ENCODE assay signal across 25 cellular contexts in the genomic region with DNA sequence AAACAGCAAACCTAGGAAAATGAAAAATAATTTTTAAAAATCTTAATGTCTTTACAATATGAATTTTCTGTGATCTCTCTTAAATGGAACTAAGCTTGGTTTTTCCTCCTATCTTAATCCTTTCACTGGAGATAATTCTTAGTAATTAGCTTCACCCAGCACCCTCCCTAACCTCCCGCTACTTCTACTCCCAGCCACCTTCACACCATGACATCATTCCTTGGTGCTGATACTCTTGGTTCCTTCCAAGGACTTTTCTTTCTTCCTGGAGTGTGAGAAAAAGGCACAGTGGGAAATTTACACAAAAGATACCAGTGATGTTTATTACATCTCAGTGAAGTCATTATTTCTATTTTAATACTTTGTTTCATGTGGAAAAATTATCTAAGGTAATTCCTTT. TPM values are rescaled to one million over a fixed set of nuclear protein-coding genes. Genes with fewer than 3 reads are reported as not detected.
DNase-seq lines count a peak whose midpoint lies in the region; ATAC-seq, FAIRE-seq and TF ChIP-seq lines count a peak whose summit lies in the region.
"Had no signal": no experiment of that assay in that cellular context is flagged by ENCODE, and none has a peak within 500 bp of the region (broad histone marks: within the 10 kb centered on the region; RNA-seq: fewer than 3 reads in every experiment).

No MANE protein-coding gene starts in this region.

- H3K4me2 ChIP-seq in GM23248 (ENCODE audit: unreplicated experiment) (peak overlapping the region; percentile 10), PC-3 (ENCODE audit: low read length) (no peak overlapping the region), smooth muscle cell (no peak overlapping the region)
- H3K4me2 ChIP-seq: hepatocyte, neural progenitor cell had no signal

- TF ChIP-seq CTCF in PC-3 (conservative IDR thresholded peaks at IDR 0.05; ENCODE audit: low read depth, low read length) (no peak), kidney (IDR thresholded peaks at IDR 0.05; ENCODE audit: borderline replicate concordance, extremely low read depth, insufficient read depth) (no peak), smooth muscle cell (IDR thresholded peaks at IDR 0.05; ENCODE audit: borderline replicate concordance, insufficient read depth, poor library complexity, severe bottlenecking) (no peak), GM20000 (IDR thresholded peaks at IDR 0.05; ENCODE audit: extremely low read depth, missing control alignments) (no peak)

- intact Hi-C loops in PC-3 (cut with micrococcal nuclease) = no loop called here
- intact Hi-C loops in kidney (cut with DNase I) = no loop called here
- intact Hi-C loops in posterior cingulate gyrus (cut with DNase I) = no loop called here

- peak; percentile 13 for FAIRE-seq in kidney (lab: Jason Lieb, UNC)
- FAIRE-seq: RCC 7860 had no signal

- H3K4me1 ChIP-seq in GM23248 (ENCODE audit: insufficient read depth) (peaks cover 12% of the 10 kb centered on the region), PC-3 (ENCODE audit: insufficient read depth, low read length) (peaks cover 8% of the 10 kb centered on the region), kidney (ENCODE audit: control insufficient read depth in 1 of 2, insufficient read depth in 1 of 2, low read depth in 1 of 2, low read length in 2 of 2) (no peaks in the 10 kb centered on the region), smooth muscle cell (ENCODE audit: low read depth) (no peaks in the 10 kb centered on the region)
- H3K4me1 ChIP-seq: foreskin keratinocyte, neural progenitor cell had no signal

- CTCF ChIA-PET in PC-3 (lab: Charles Lee) = no interaction called here

- peak overlapping the region; percentile 63; the same call in 1 of the 2 replicates for H2AFZ ChIP-seq in GM23248
- no peak overlapping the region for H2AFZ ChIP-seq in PC-3 (ENCODE audit: low read length)
- H2AFZ ChIP-seq in smooth muscle cell (ENCODE audit: low read depth) = no peak overlapping the region
- H2AFZ ChIP-seq: hepatocyte, neural progenitor cell had no signal

- H4K20me1 ChIP-seq in GM23248 (ENCODE audit: insufficient read depth) (no peaks in the 10 kb centered on the region), PC-3 (ENCODE audit: low read length) (no peaks in the 10 kb centered on the region), smooth muscle cell (ENCODE audit: low read depth) (no peaks in the 10 kb centered on the region)

- WGBS in GM23248 (ENCODE audit: low coverage in 1 of 2, low lambda C conversion rate in 2 of 2, missing lambda C conversion rate in 2 of 2), 2 experiments = 71 to 90% methylated on average over 1 of the region's 1 CpG
- WGBS in smooth muscle cell (ENCODE audit: low lambda C conversion rate) = 56% methylated on average over 1 of the region's 1 CpG

- H3K79me2 ChIP-seq in GM23248 (ENCODE audit: insufficient read depth) (no peaks in the 10 kb centered on the region), PC-3 (ENCODE audit: low read length) (no peaks in the 10 kb centered on the region), smooth muscle cell (ENCODE audit: low read depth) (no peaks in the 10 kb centered on the region)
- H3K79me2 ChIP-seq: hepatocyte had no signal

- ATAC-seq in PC-3 = no peak
- ATAC-seq: activated CD8-positive, alpha-beta T cell treated with anti-CD3 and anti-CD28 coated beads, Interleukin-2, amount 10 ng/mL, durations not matched to agents 7 days and 5 days; foreskin keratinocyte; left lung; stimulated activated effector memory CD8-positive, alpha-beta T cell treated with anti-CD3 and anti-CD28 coated beads, Interleukin-12 subunit alpha, Interleukin-12 subunit beta, amount 100 ng/mL, for 72 hours had no signal

- BruUV-seq in PC-3 (replicated peaks; lab: Mats Ljungman, UMichigan) = no TSS peak

- POLR2A ChIA-PET in PC-3 (lab: Charles Lee; ENCODE audit: unreplicated experiment) = no interaction called here

- H3K9me3 ChIP-seq in GM23248 (ENCODE audit: low read depth) (no peaks in the 10 kb centered on the region), PC-3 (ENCODE audit: low read length) (no peaks in the 10 kb centered on the region), kidney (ENCODE audit: control insufficient read depth in 1 of 2, low read length in 2 of 2) (no peaks in the 10 kb centered on the region), smooth muscle cell (replicated peaks; ENCODE audit: low read depth) (peaks cover 3% of the 10 kb centered on the region)
- H3K9me3 ChIP-seq: left lung, thoracic aorta had no signal

- H3K27ac ChIP-seq in GM23248 (peak overlapping the region; percentile 37; the same call in 1 of the 2 replicates), PC-3 (ENCODE audit: low read length) (peak overlapping the region; percentile 36), kidney (ENCODE audit: low read depth in 2 of 2, low read length in 2 of 2) (peak overlapping the region in 1 of 2 donors; percentile 60), smooth muscle cell (ENCODE audit: low read depth) (peak overlapping the region; percentile 56)
- H3K27ac ChIP-seq: foreskin keratinocyte, hepatocyte, neural progenitor cell, thoracic aorta had no signal

- H3F3A ChIP-seq in GM23248 (ENCODE audit: insufficient read depth) (no peaks in the 10 kb centered on the region), PC-3 (ENCODE audit: low read length, unreplicated experiment) (no peaks in the 10 kb centered on the region), smooth muscle cell (ENCODE audit: low read depth) (no peaks in the 10 kb centered on the region)

- H3K27me3 ChIP-seq in GM23248 (replicated peaks; ENCODE audit: insufficient read depth) (no peaks in the 10 kb centered on the region), PC-3 (ENCODE audit: low read length) (no peaks in the 10 kb centered on the region), smooth muscle cell (ENCODE audit: low read depth) (no peaks in the 10 kb centered on the region)
- H3K27me3 ChIP-seq: foreskin keratinocyte, hepatocyte, left lung, neural progenitor cell had no signal

- H3K36me3 ChIP-seq in GM23248 (ENCODE audit: low read depth) (no peaks in the 10 kb centered on the region), PC-3 (ENCODE audit: low read depth, low read length) (no peaks in the 10 kb centered on the region), kidney (ENCODE audit: control insufficient read depth in 1 of 2, insufficient read depth in 2 of 2, low read length in 2 of 2) (no peaks in the 10 kb centered on the region), smooth muscle cell (ENCODE audit: low read depth) (no peaks in the 10 kb centered on the region)
- H3K36me3 ChIP-seq: left lung, neural progenitor cell, thoracic aorta had no signal

- in situ Hi-C loops in GM23248 (cut with MboI) = no loop called here

- no peak overlapping the region for H3K9ac ChIP-seq in GM23248
- 0 out of 2 replicates have a peak overlapping the region, but pooled peaks have one; percentile 0 for H3K9ac ChIP-seq in PC-3 (ENCODE audit: low read length)
- no peak overlapping the region for H3K9ac ChIP-seq in kidney (ENCODE audit: low read length in 2 of 2)
- no peak overlapping the region for H3K9ac ChIP-seq in smooth muscle cell (ENCODE audit: low read depth)
- H3K9ac ChIP-seq: neural progenitor cell had no signal

- H3K9me2 ChIP-seq in GM23248 (ENCODE audit: insufficient read depth) (no peaks in the 10 kb centered on the region), PC-3 (replicated peaks; ENCODE audit: low read length) (no peaks in the 10 kb centered on the region)

- DNase-seq in GM23248 (no peak), PC-3 (no peak), kidney (no peak), smooth muscle cell (lab: John Stamatoyannopoulos, UW; ENCODE audit: unreplicated experiment) (no peak), EL (no peak), GM20000 (ENCODE audit: low spot score) (no peak), posterior cingulate gyrus (no peak)
- DNase-seq: activated CD4-positive, alpha-beta T cell treated with anti-CD3 and anti-CD28 coated beads for 1 hour; activated CD8-positive, alpha-beta T cell treated with anti-CD3 and anti-CD28 coated beads, Interleukin-2, amount 10 ng/mL, durations not matched to agents 7 days and 5 days; activated effector memory CD4-positive, alpha-beta T cell treated with Interleukin-2 at 50 U/mL for 16 hours; activated naive CD8-positive, alpha-beta T cell treated with anti-CD3 and anti-CD28 coated beads, Interleukin-2, amount 10 ng/mL, durations not matched to agents 7 days and 5 days; activated T-cell treated with anti-CD3 and anti-CD28 coated beads for 4 hours; CD4-positive, CD25-positive, alpha-beta regulatory T cell; cerebellar nuclear complex; foreskin keratinocyte; Karpas-422; left lung; NCI-H1436 treated with DMSO at 0.1 percent for 48 hours; NCI-H510A treated with DMSO at 0.1 percent for 48 hours; stimulated activated CD4-positive, alpha-beta T cell treated with anti-CD3 and anti-CD28 coated beads, Interleukin-2, amount 100 ng/mL, for 48 hours had no signal

- no peak overlapping the region for H3K4me3 ChIP-seq in GM23248
- no peak overlapping the region for H3K4me3 ChIP-seq in PC-3 (ENCODE audit: low read length)
- no peak overlapping the region for H3K4me3 ChIP-seq in kidney (ENCODE audit: low read length in 2 of 2)
- no peak overlapping the region for H3K4me3 ChIP-seq in smooth muscle cell
- H3K4me3 ChIP-seq: hepatocyte, left lung, neural progenitor cell, thoracic aorta had no signal

RNA-seq across cellular contexts. Expression of gene PABIR2, which starts 24.9 kb away (rescaled TPM):
- total RNA-seq in GM23248 (2014; rRNA removed; shearing (Covaris generic)) = 4.1 and 7.2 TPM in 2 replicates
- polyA plus RNA-seq in GM23248 (2016; fragmentation: Nextera tagmentation; extraction: Ambion mirVana) (3.3 and 3.4 TPM in 2 replicates), kidney (ENCODE audit: insufficient read depth, low read depth, low replicate concordance) (17.2 TPM), smooth muscle cell (2.9 and 5.2 TPM in 2 replicates)
- total RNA-seq in PC-3 (2014; rRNA removed) (12.0 and 13.9 TPM in 2 replicates), kidney (23.2 TPM), smooth muscle cell (5.0 and 7.6 TPM in 2 replicates)
